Comparison of ENCODE assay signal across 20 cellular contexts in the genomic region with DNA sequence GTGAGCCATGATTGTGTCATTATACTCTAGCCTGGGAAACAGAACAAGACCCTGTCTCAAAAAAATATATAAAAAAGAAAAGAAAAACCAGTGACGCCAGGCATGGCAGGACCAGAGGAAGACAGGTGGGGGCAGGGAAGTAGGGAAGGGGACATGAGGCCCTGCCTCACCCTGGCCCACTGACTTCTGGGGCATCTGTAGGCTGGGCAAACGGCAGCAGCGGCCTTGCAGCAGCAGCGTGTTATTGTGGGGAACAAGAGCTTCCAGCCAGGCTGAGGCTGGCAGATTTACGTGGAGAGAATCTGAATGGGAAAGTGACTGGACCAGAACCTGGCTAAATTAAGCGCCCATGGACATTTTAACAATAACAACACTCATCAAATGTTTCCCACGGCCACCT. TPM values are rescaled to one million over a fixed set of nuclear protein-coding genes. Genes with fewer than 3 reads are reported as not detected.
DNase-seq lines count a peak whose midpoint lies in the region; ATAC-seq and TF ChIP-seq lines count a peak whose summit lies in the region.
"Had no signal": no experiment of that assay in that cellular context is flagged by ENCODE, and none has a peak within 500 bp of the region (broad histone marks: within the 10 kb centered on the region; RNA-seq: fewer than 3 reads in every experiment).

No MANE protein-coding gene starts in this region.

- POLR2A ChIA-PET in Caco-2 (lab: Charles Lee): no interaction called here
- POLR2A ChIA-PET in naive thymus-derived CD8-positive, alpha-beta T cell (lab: Charles Lee): no interaction called here

- CTCF ChIA-PET in Caco-2 (lab: Charles Lee): no interaction called here

- DNase-seq in Caco-2 (no peak), dorsolateral prefrontal cortex (peak in 3 of 10 donors; percentile 17 to 40 (median 21)), midbrain (lab: John Stamatoyannopoulos, UW) (peak; percentile 31), posterior cingulate gyrus (peak in 9 of 10 donors; percentile 19 to 89 (median 48)), AML-193 (lab: John Stamatoyannopoulos, UW) (no peak)
- no peak for DNase-seq in stimulated activated CD4-positive, alpha-beta T cell treated with anti-CD3 and anti-CD28 coated beads, Interleukin-15, amount 100 ng/mL, for 24 hours
- DNase-seq in naive thymus-derived CD8-positive, alpha-beta T cell: no peak
- DNase-seq: DMS79 treated with DMSO at 0.1 percent for 48 hours, H7, Karpas-422, MG63, NCI-H1105, NCI-H1694, NCI-H2081 treated with DMSO at 0.1 percent for 48 hours, SJCRH30 had no signal

- H3K4me3 ChIP-seq in Caco-2 (ENCODE audit: low read depth, low read length) (no peak overlapping the region), dorsolateral prefrontal cortex (no peak overlapping the region)
- H3K4me3 ChIP-seq: A549, MG63, SJCRH30 had no signal

- peak overlapping the region in 41 of 59 donors; percentile 2 to 74 (median 50) for H3K27ac ChIP-seq in dorsolateral prefrontal cortex
- H3K27ac ChIP-seq: A549, C4-2B, SJCRH30 had no signal

- H3K27me3 Mint-ChIP-seq in Caco-2 (ENCODE audit: insufficient read depth, unreplicated experiment): no peaks in the 10 kb centered on the region
- peaks cover 0 to 2% (median 0%) of the 10 kb centered on the region in 5 donors for H3K27me3 Mint-ChIP-seq in naive thymus-derived CD8-positive, alpha-beta T cell
- H3K27me3 Mint-ChIP-seq: IgD-negative memory B cell had no signal

- no peaks in the 10 kb centered on the region for H3K9me3 ChIP-seq in Caco-2
- H3K9me3 ChIP-seq: A549, MG63, SJCRH30 had no signal

- peak overlapping the region; percentile 40 for H3K27ac Mint-ChIP-seq in Caco-2 (ENCODE audit: unreplicated experiment)
- H3K27ac Mint-ChIP-seq in naive thymus-derived CD8-positive, alpha-beta T cell: peak overlapping the region in 1 of 10 donors; percentile 22

- TF ChIP-seq CTCF in Caco-2 (IDR thresholded peaks at IDR 0.05; ENCODE audit: insufficient read depth in 1 of 2, low read depth in 1 of 2, low read length in 1 of 2, severe bottlenecking in 1 of 2, unreplicated experiment in 1 of 2) (no peak), dorsolateral prefrontal cortex (IDR thresholded peaks at IDR 0.05 in 54 of 56, conservative IDR thresholded peaks at IDR 0.05 in 2 of 56; ENCODE audit: low read depth in 1 of 56, partially characterized antibody in 56 of 56) (no peak)

- no peak overlapping the region for H3K4me3 Mint-ChIP-seq in Caco-2 (ENCODE audit: unreplicated experiment)
- no peak overlapping the region for H3K4me3 Mint-ChIP-seq in naive thymus-derived CD8-positive, alpha-beta T cell
- H3K4me3 Mint-ChIP-seq: IgD-negative memory B cell had no signal

- peaks cover 51% of the 10 kb centered on the region for H3K36me3 Mint-ChIP-seq in Caco-2 (ENCODE audit: insufficient read depth, unreplicated experiment)
- H3K36me3 Mint-ChIP-seq in naive thymus-derived CD8-positive, alpha-beta T cell: no peaks in the 10 kb centered on the region
- H3K36me3 Mint-ChIP-seq: IgD-negative memory B cell had no signal

- BruUV-seq in Caco-2 (replicated peaks; lab: Mats Ljungman, UMichigan): no TSS peak

- peaks cover 7% of the 10 kb centered on the region for H3K4me1 Mint-ChIP-seq in Caco-2 (ENCODE audit: low read depth, unreplicated experiment)
- H3K4me1 Mint-ChIP-seq in naive thymus-derived CD8-positive, alpha-beta T cell: peaks cover 0 to 2% (median 0%) of the 10 kb centered on the region in 4 donors

- ATAC-seq in naive thymus-derived CD8-positive, alpha-beta T cell: no peak
- no peak for ATAC-seq in HG03139 (IDR thresholded peaks at IDR 0.05; ENCODE audit: unreplicated experiment)
- ATAC-seq: A549, Panc1 had no signal

- no peaks in the 10 kb centered on the region for H3K4me1 ChIP-seq in Caco-2
- H3K4me1 ChIP-seq: A549, SJCRH30 had no signal

- no peaks in the 10 kb centered on the region for H3K9me3 Mint-ChIP-seq in Caco-2 (ENCODE audit: unreplicated experiment)
- H3K9me3 Mint-ChIP-seq in naive thymus-derived CD8-positive, alpha-beta T cell: no peaks in the 10 kb centered on the region
- H3K9me3 Mint-ChIP-seq: IgD-negative memory B cell had no signal

- H3K27me3 ChIP-seq in Caco-2 (replicated peaks; ENCODE audit: control insufficient read depth, insufficient read depth, low read length) (no peaks in the 10 kb centered on the region), dorsolateral prefrontal cortex (no peaks in the 10 kb centered on the region)
- H3K27me3 ChIP-seq: MG63, SJCRH30 had no signal

- H3K36me3 ChIP-seq in Caco-2 (ENCODE audit: control insufficient read depth, insufficient read depth, low read length): 0 out of 2 replicates have a peak, but pooled peaks cover 1% of the 10 kb centered on the region
- H3K36me3 ChIP-seq: MG63, SJCRH30 had no signal

- intact Hi-C loops in Caco-2 (cut with micrococcal nuclease; ENCODE audit: unreplicated experiment): no loop called here
- intact Hi-C loops in dorsolateral prefrontal cortex (cut with DNase I): no loop called here
- intact Hi-C loops in posterior cingulate gyrus (cut with DNase I): no loop called here

RNA-seq across cellular contexts. Expression of gene CMTM4, which starts 19.4 kb away (rescaled TPM):
- total RNA-seq in Caco-2 (2022): 106 and 108 TPM in 2 replicates
- total RNA-seq in dorsolateral prefrontal cortex: 100 to 1,000 TPM in 112 of 120 experiments, 10 to 100 TPM in 8; 82.8 to 193 (median 119) TPM
- total RNA-seq in naive thymus-derived CD8-positive, alpha-beta T cell: 1 to 10 TPM; 2.0 to 3.1 TPM
- under 1 TPM in 2 of 3 donors, not detected in 1; 0.15 to 0.26 TPM for polyA plus RNA-seq in naive thymus-derived CD8-positive, alpha-beta T cell

Comparison
In these comparisons a context has a peak if more than half of its experiments do, and no peak if none do; other contexts are left out.
1. DNase-seq: peak in midbrain (single experiment) and posterior cingulate gyrus (9 of 10); none in Caco-2 (0 of 2), stimulated activated CD4-positive, alpha-beta T cell treated with anti-CD3 and anti-CD28 coated beads, Interleukin-15, amount 100 ng/mL, for 24 hours (single experiment), naive thymus-derived CD8-positive, alpha-beta T cell (0 of 10) and AML-193 (0 of 2).
2. RNA of gene CMTM4, which starts 19.4 kb away (total RNA-seq): 82.8 to 193 TPM in dorsolateral prefrontal cortex and 106 to 108 TPM in Caco-2; 2.0 to 3.1 TPM in naive thymus-derived CD8-positive, alpha-beta T cell; every median in the first group is over 10 times any median in the second.